Comparison of ENCODE assay signal across 1 cellular context in genomic region chr3:191239439-191240035, GRCh38.
TF ChIP-seq lines count a peak whose summit lies in the region.

No MANE protein-coding gene starts in this region.

TF ChIP-seq in H1, 55 proteins besides CTCF, POLR2A, EP300 and RAD21:
- no peak for TF ChIP-seq JUN (IDR thresholded peaks at IDR 0.05; ENCODE audit: low read depth, low read length)
- no peak for TF ChIP-seq MAFK (IDR thresholded peaks at IDR 0.05; ENCODE audit: low read depth, low read length)
- TF ChIP-seq PHF8 (conservative IDR thresholded peaks at IDR 0.05; ENCODE audit: low read depth, low read length), result no peak
- TF ChIP-seq SIN3A (conservative IDR thresholded peaks at IDR 0.05 in 1 of 2, IDR thresholded peaks at IDR 0.05 in 1 of 2; ENCODE audit: low read depth in 1 of 2, low read length in 2 of 2), result no peak
- no peak for TF ChIP-seq USF2 (IDR thresholded peaks at IDR 0.05; ENCODE audit: low read length)
